Comparison of ENCODE assay signal across 9 cellular contexts in genomic region chrX:38717871-38718270, GRCh38.
A peak's percentile ranks its signal among the peaks of the same experiment; 100 is the strongest.
DNase-seq lines count a peak whose midpoint lies in the region; ATAC-seq and TF ChIP-seq lines count a peak whose summit lies in the region.
"Had no signal": no experiment of that assay in that cellular context is flagged by ENCODE, and none has a peak within 500 bp of the region (broad histone marks: within the 10 kb centered on the region; RNA-seq: fewer than 3 reads in every experiment).

No MANE protein-coding gene starts in this region.

- peaks cover 6% of the 10 kb centered on the region for H3K27me3 Mint-ChIP-seq in activated naive CD8-positive, alpha-beta T cell treated with anti-CD3 and anti-CD28 coated beads for 36 hours
- peaks cover 2% of the 10 kb centered on the region for H3K27me3 Mint-ChIP-seq in activated CD4-positive, alpha-beta memory T cell treated with anti-CD3 and anti-CD28 coated beads for 36 hours

- ATAC-seq in lung (ENCODE audit: insufficient read depth, low FRiP score): no peak
- ATAC-seq: stimulated activated effector memory CD8-positive, alpha-beta T cell treated with anti-CD3 and anti-CD28 coated beads, Interleukin-12 subunit alpha, Interleukin-12 subunit beta, amount 100 ng/mL, for 72 hours had no signal

- H3K4me3 ChIP-seq in lung: no peak overlapping the region

- peaks cover 0 to 6% of the 10 kb centered on the region in 2 donors for H3K9me3 ChIP-seq in lung (ENCODE audit: control insufficient read depth in 2 of 2, insufficient read depth in 1 of 2, low read length in 1 of 2)

- no peaks in the 10 kb centered on the region for H3K4me1 ChIP-seq in lung (ENCODE audit: control insufficient read depth in 2 of 2, insufficient read depth in 2 of 2, low read length in 2 of 2)

- H3K36me3 ChIP-seq in lung (ENCODE audit: control insufficient read depth in 2 of 2, insufficient read depth in 2 of 2, low read length in 2 of 2): no peaks in the 10 kb centered on the region

- H3K27ac ChIP-seq in lung (ENCODE audit: low read depth in 1 of 2, low read length in 1 of 2): no peak overlapping the region

- 27 to 50% methylated on average over 1 of the region's 1 CpG for WGBS in lung, 2 donors

- H3K9me3 Mint-ChIP-seq in activated naive CD8-positive, alpha-beta T cell treated with anti-CD3 and anti-CD28 coated beads for 36 hours: peaks cover 2% of the 10 kb centered on the region
- H3K9me3 Mint-ChIP-seq in activated CD4-positive, alpha-beta memory T cell treated with anti-CD3 and anti-CD28 coated beads for 36 hours: no peaks in the 10 kb centered on the region
- H3K9me3 Mint-ChIP-seq: stimulated activated effector memory CD8-positive, alpha-beta T cell treated with anti-CD3 and anti-CD28 coated beads, Interleukin-12 subunit alpha, Interleukin-12 subunit beta, amount 100 ng/mL, for 72 hours had no signal

- peaks cover 3% of the 10 kb centered on the region for H3K4me1 Mint-ChIP-seq in activated naive CD8-positive, alpha-beta T cell treated with anti-CD3 and anti-CD28 coated beads for 36 hours
- H3K4me1 Mint-ChIP-seq in activated CD4-positive, alpha-beta memory T cell treated with anti-CD3 and anti-CD28 coated beads for 36 hours (ENCODE audit: low read depth): peaks cover 5% of the 10 kb centered on the region
- H3K4me1 Mint-ChIP-seq: stimulated activated effector memory CD8-positive, alpha-beta T cell treated with anti-CD3 and anti-CD28 coated beads, Interleukin-12 subunit alpha, Interleukin-12 subunit beta, amount 100 ng/mL, for 72 hours had no signal

- intact Hi-C loops in activated CD4-positive, alpha-beta memory T cell treated with anti-CD3 and anti-CD28 coated beads for 36 hours (cut with micrococcal nuclease): no loop called here

- no peaks in the 10 kb centered on the region for H3K27me3 ChIP-seq in lung (ENCODE audit: control insufficient read depth, insufficient read depth)

- peak; percentile 10 for TF ChIP-seq CTCF in lung (IDR thresholded peaks at IDR 0.05; ENCODE audit: control extremely low read depth, extremely low read depth)

- DNase-seq in EH (ENCODE audit: low read depth): peak; percentile 22
- peak; percentile 11 for DNase-seq in HuH-7 (ENCODE audit: low spot score)
- DNase-seq in activated naive CD8-positive, alpha-beta T cell treated with anti-CD3 and anti-CD28 coated beads for 36 hours: peak; percentile 0
- no peak for DNase-seq in lung (ENCODE audit: low spot score)
- DNase-seq in NCI-H2107 treated with DMSO at 0.1 percent for 48 hours (lab: John Stamatoyannopoulos, UW; ENCODE audit: unreplicated experiment): no peak
- no peak for DNase-seq in NCI-H1092 (lab: John Stamatoyannopoulos, UW)
- no peak for DNase-seq in activated CD4-positive, alpha-beta memory T cell treated with anti-CD3 and anti-CD28 coated beads for 36 hours
- no peak for DNase-seq in dedifferentiated amniotic fluid mesenchymal stem cell (ENCODE audit: extremely low spot score)

- CTCF ChIA-PET in activated CD4-positive, alpha-beta memory T cell treated with anti-CD3 and anti-CD28 coated beads for 36 hours (lab: Charles Lee): no interaction called here

- no peaks in the 10 kb centered on the region for H3K36me3 Mint-ChIP-seq in activated naive CD8-positive, alpha-beta T cell treated with anti-CD3 and anti-CD28 coated beads for 36 hours
- no peaks in the 10 kb centered on the region for H3K36me3 Mint-ChIP-seq in activated CD4-positive, alpha-beta memory T cell treated with anti-CD3 and anti-CD28 coated beads for 36 hours
- H3K36me3 Mint-ChIP-seq: stimulated activated effector memory CD8-positive, alpha-beta T cell treated with anti-CD3 and anti-CD28 coated beads, Interleukin-12 subunit alpha, Interleukin-12 subunit beta, amount 100 ng/mL, for 72 hours had no signal

- no peak overlapping the region for H3K4me3 Mint-ChIP-seq in activated naive CD8-positive, alpha-beta T cell treated with anti-CD3 and anti-CD28 coated beads for 36 hours
- no peak overlapping the region for H3K4me3 Mint-ChIP-seq in activated CD4-positive, alpha-beta memory T cell treated with anti-CD3 and anti-CD28 coated beads for 36 hours
- H3K4me3 Mint-ChIP-seq: stimulated activated effector memory CD8-positive, alpha-beta T cell treated with anti-CD3 and anti-CD28 coated beads, Interleukin-12 subunit alpha, Interleukin-12 subunit beta, amount 100 ng/mL, for 72 hours had no signal

- H3K27ac Mint-ChIP-seq in activated naive CD8-positive, alpha-beta T cell treated with anti-CD3 and anti-CD28 coated beads for 36 hours: no peak overlapping the region
- H3K27ac Mint-ChIP-seq in activated CD4-positive, alpha-beta memory T cell treated with anti-CD3 and anti-CD28 coated beads for 36 hours: no peak overlapping the region
- H3K27ac Mint-ChIP-seq: stimulated activated effector memory CD8-positive, alpha-beta T cell treated with anti-CD3 and anti-CD28 coated beads, Interleukin-12 subunit alpha, Interleukin-12 subunit beta, amount 100 ng/mL, for 72 hours had no signal

- POLR2A ChIA-PET in activated CD4-positive, alpha-beta memory T cell treated with anti-CD3 and anti-CD28 coated beads for 36 hours (lab: Charles Lee): no interaction called here

Comparison
In these comparisons a context has a peak if more than half of its experiments do, and no peak if none do; other contexts are left out.
1. DNase-seq: peak in EH (single experiment), HuH-7 (single experiment) and activated naive CD8-positive, alpha-beta T cell treated with anti-CD3 and anti-CD28 coated beads for 36 hours (single experiment); none in lung (single experiment), NCI-H2107 treated with DMSO at 0.1 percent for 48 hours (single experiment), NCI-H1092 (single experiment), activated CD4-positive, alpha-beta memory T cell treated with anti-CD3 and anti-CD28 coated beads for 36 hours (single experiment) and dedifferentiated amniotic fluid mesenchymal stem cell (single experiment).